20 cellular contexts compared by ENCODE assay signal in genomic region chr17:57838857-57839570, GRCh38. TPM values are rescaled to one million over a fixed set of nuclear protein-coding genes. Genes with fewer than 3 reads are reported as not detected.
DNase-seq lines count a peak whose midpoint lies in the region; ATAC-seq and TF ChIP-seq lines count a peak whose summit lies in the region.
"Had no signal": no experiment of that assay in that cellular context is flagged by ENCODE, and none has a peak within 500 bp of the region (broad histone marks: within the 10 kb centered on the region; RNA-seq: fewer than 3 reads in every experiment).

No MANE protein-coding gene starts in this region.

- H3K36me3 ChIP-seq in cardiac muscle cell (peaks cover 4% of the 10 kb centered on the region), prostate gland (no peaks in the 10 kb centered on the region), subcutaneous abdominal adipose tissue (ENCODE audit: control insufficient read depth in 5 of 5, insufficient read depth in 5 of 5, low read length in 5 of 5) (peaks cover 25 to 32% (median 30%) of the 10 kb centered on the region in 5 donors), SJCRH30 (peaks cover 18% of the 10 kb centered on the region)

- peak; percentile 16 for ATAC-seq in Right ventricle myocardium inferior
- no peak for ATAC-seq in left cardiac atrium
- ATAC-seq: CD8-positive, alpha-beta T cell; HCT116; PC-3 had no signal

- intact Hi-C loops in Right ventricle myocardium inferior (cut with DNase I): loop anchor here (10.0 kb wide), 1 partner anchor 594 kb away; no protein-coding TSS in a partner anchor
- intact Hi-C loops in left cardiac atrium (cut with DNase I): no loop called here
- intact Hi-C loops in prostate gland (cut with DNase I): loop anchor here (10.0 kb wide), 3 partner anchors 164 to 714 kb away; no protein-coding TSS in a partner anchor

- H3K4me3 ChIP-seq in cardiac muscle cell: no peak overlapping the region
- no peak overlapping the region for H3K4me3 ChIP-seq in prostate gland
- H3K4me3 ChIP-seq in subcutaneous abdominal adipose tissue (ENCODE audit: low read depth in 1 of 5, low read length in 5 of 5): no peak overlapping the region
- no peak overlapping the region for H3K4me3 ChIP-seq in SJCRH30

- TF ChIP-seq CTCF in cardiac muscle cell (IDR thresholded peaks at IDR 0.05; ENCODE audit: low read depth, low read length): no peak
- no peak for TF ChIP-seq CTCF in prostate gland (IDR thresholded peaks at IDR 0.05)

- WGBS in prostate gland: 58% methylated on average over 6 of the region's 6 CpGs

- H3K27ac ChIP-seq in cardiac muscle cell: peak overlapping the region; percentile 79
- H3K27ac ChIP-seq in prostate gland: peak overlapping the region; percentile 51 to 84
- H3K27ac ChIP-seq in subcutaneous abdominal adipose tissue (ENCODE audit: low read depth, low read length): peak overlapping the region; percentile 17
- H3K27ac ChIP-seq in SJCRH30: no peak overlapping the region

- no peak for TF ChIP-seq POLR2A in prostate gland (IDR thresholded peaks at IDR 0.05)

- DNase-seq in Right ventricle myocardium inferior (ENCODE audit: missing footprints) (no peak), left cardiac atrium (no peak), cardiac muscle cell (ENCODE audit: low read depth in 1 of 2, low spot score in 1 of 2) (peak in 1 of 2 donors; percentile 11), prostate gland (ENCODE audit: low spot score) (peak; percentile 52), NCI-H446 treated with DMSO at 0.1 percent for 48 hours (lab: John Stamatoyannopoulos, UW) (no peak), SJCRH30 (no peak), H4 (ENCODE audit: low spot score) (no peak)
- DNase-seq: AML-193; C1 segment of cervical spinal cord; CD8-positive, alpha-beta T cell; GOT3; Karpas-422; MV-4-11; NCI-H1694; NCI-H2081 treated with DMSO at 0.1 percent for 48 hours; NCI-H2171 treated with DMSO at 0.1 percent for 48 hours; PC-3; SHP77 treated with DMSO at 0.1 percent for 48 hours had no signal

- H3K9me3 ChIP-seq in cardiac muscle cell (ENCODE audit: low read depth) (no peaks in the 10 kb centered on the region), prostate gland (no peaks in the 10 kb centered on the region), subcutaneous abdominal adipose tissue (ENCODE audit: control insufficient read depth in 5 of 5, low read length in 5 of 5) (no peaks in the 10 kb centered on the region), SJCRH30 (replicated peaks) (no peaks in the 10 kb centered on the region)

- H3K4me1 ChIP-seq in cardiac muscle cell (ENCODE audit: low read depth) (no peaks in the 10 kb centered on the region), prostate gland (replicated peaks) (peaks cover 2% of the 10 kb centered on the region), subcutaneous abdominal adipose tissue (ENCODE audit: control insufficient read depth in 5 of 5, insufficient read depth in 5 of 5, low read length in 5 of 5) (peaks cover 0 to 17% (median 4%) of the 10 kb centered on the region in 5 donors), SJCRH30 (no peaks in the 10 kb centered on the region)

- no peaks in the 10 kb centered on the region for H3K27me3 ChIP-seq in cardiac muscle cell
- no peaks in the 10 kb centered on the region for H3K27me3 ChIP-seq in prostate gland (replicated peaks; ENCODE audit: insufficient read depth)
- H3K27me3 ChIP-seq in subcutaneous abdominal adipose tissue (ENCODE audit: control insufficient read depth in 5 of 5, insufficient read depth in 4 of 5, low read length in 5 of 5): no peaks in the 10 kb centered on the region
- H3K27me3 ChIP-seq in SJCRH30: no peaks in the 10 kb centered on the region

- H3K9ac ChIP-seq in subcutaneous abdominal adipose tissue (ENCODE audit: low read length in 5 of 5): no peak overlapping the region

RNA-seq across cellular contexts. Expression of gene MRPS23, which starts 10.8 kb away (rescaled TPM):
- total RNA-seq in Right ventricle myocardium inferior (86.7 TPM), left cardiac atrium (10 to 100 TPM; 45.2 to 55.8 TPM), cardiac muscle cell (24.4 and 34.5 TPM in 2 replicates), prostate gland (10 to 100 TPM; 29.0 to 43.1 TPM)
- polyA plus RNA-seq in cardiac muscle cell: 62.7 and 87.9 TPM in 2 replicates
- 28.4 and 36.5 TPM in 2 replicates for total RNA-seq in SJCRH30 (2014; rRNA removed; shearing (Covaris generic))
- total RNA-seq in H4 (2014; rRNA removed; shearing (Covaris generic)): 36.2 and 87.6 TPM in 2 replicates

Comparison
In these comparisons a context has a peak if more than half of its experiments do, and no peak if none do; other contexts are left out.
1. intact Hi-C loops: an anchor here in Right ventricle myocardium inferior (10.0 kb wide) and prostate gland (10.0 kb wide); none called in left cardiac atrium.